ENCODE assay signal across 7 cellular contexts in genomic region chr5:151451626-151452520, GRCh38. TPM values are rescaled to one million over a fixed set of nuclear protein-coding genes. Genes with fewer than 3 reads are reported as not detected.
DNase-seq lines count a peak whose midpoint lies in the region; ATAC-seq and TF ChIP-seq lines count a peak whose summit lies in the region.

No MANE protein-coding gene starts in this region.

- no peaks in the 10 kb centered on the region for H3K27me3 ChIP-seq in testis

- peak overlapping the region; percentile 14 to 54 for H3K27ac ChIP-seq in testis

- no peak overlapping the region for H3K4me3 ChIP-seq in testis

- intact Hi-C loops in testis (cut with DNase I; ENCODE audit: low total_unique reads): no loop called here

- DNase-seq in GM19238 (ENCODE audit: insufficient read length, low spot score) (peak; percentile 10), astrocyte of the hippocampus (ENCODE audit: low read depth, low spot score) (peak; percentile 19), testis (peak; percentile 44), NCI-H748 treated with DMSO at 0.1 percent for 48 hours (lab: John Stamatoyannopoulos, UW) (no peak), NCI-H526 treated with DMSO at 0.1 percent for 48 hours (lab: John Stamatoyannopoulos, UW) (no peak), NCI-H2107 treated with DMSO at 0.1 percent for 48 hours (lab: John Stamatoyannopoulos, UW; ENCODE audit: unreplicated experiment) (no peak)

- no peak for TF ChIP-seq CTCF in testis (IDR thresholded peaks at IDR 0.05)

- H3K4me1 ChIP-seq in testis: peaks cover 57% of the 10 kb centered on the region

- peak; percentile 58 for ATAC-seq in HG02973 (IDR thresholded peaks at IDR 0.05; ENCODE audit: unreplicated experiment)

- no peak for TF ChIP-seq POLR2A in testis (IDR thresholded peaks at IDR 0.05)

- H3K36me3 ChIP-seq in testis (ENCODE audit: low read depth, missing control alignments): no peaks in the 10 kb centered on the region

- WGBS in testis, 2 donors: 56 to 64% methylated on average over 8 of the region's 8 CpGs

- no peaks in the 10 kb centered on the region for H3K9me3 ChIP-seq in testis

RNA-seq across cellular contexts. Expression of gene SLC36A1, which starts 4.5 kb away (rescaled TPM):
- total RNA-seq in testis: 10 to 100 TPM; 31.2 to 31.3 TPM
- polyA plus RNA-seq in testis (ENCODE audit: insufficient read depth, low read depth, low replicate concordance): 33.4 TPM

Comparison
In these comparisons a context has a peak if more than half of its experiments do, and no peak if none do; other contexts are left out.
1. DNase-seq: peak in GM19238 (single experiment), astrocyte of the hippocampus (single experiment) and testis (single experiment); none in NCI-H748 treated with DMSO at 0.1 percent for 48 hours (single experiment), NCI-H526 treated with DMSO at 0.1 percent for 48 hours (single experiment) and NCI-H2107 treated with DMSO at 0.1 percent for 48 hours (single experiment).